In genomic region chr3:131526801-131527347, GRCh38 we compare ENCODE assay signal across 8 cellular contexts. TPM values are rescaled to one million over a fixed set of nuclear protein-coding genes. Genes with fewer than 3 reads are reported as not detected.
DNase-seq lines count a peak whose midpoint lies in the region; ATAC-seq, FAIRE-seq and TF ChIP-seq lines count a peak whose summit lies in the region.

No MANE protein-coding gene starts in this region.

- peak overlapping the region; percentile 43 for H2AFZ ChIP-seq in trophoblast cell (ENCODE audit: insufficient read depth, low read length, poor library complexity)

- H3K4ac ChIP-seq in trophoblast cell (ENCODE audit: low read depth, low read length): no peak overlapping the region

- DNase-seq in RPMI7951 (ENCODE audit: low read depth): peak; percentile 68
- peak in 1 of 2 donors; percentile 31 for DNase-seq in foreskin keratinocyte
- peak; percentile 51 to 57 for DNase-seq in trophoblast cell
- DNase-seq in DMS 273 treated with DMSO at 0.1 percent for 48 hours (lab: John Stamatoyannopoulos, UW): no peak
- no peak for DNase-seq in H54 (ENCODE audit: insufficient read length, low spot score)
- no peak for DNase-seq in NCI-H345 treated with DMSO at 0.1 percent for 48 hours (lab: John Stamatoyannopoulos, UW; ENCODE audit: unreplicated experiment)

- H4K12ac ChIP-seq in trophoblast cell (ENCODE audit: low read depth, low read length): no peak overlapping the region

- H2BK120ac ChIP-seq in trophoblast cell (ENCODE audit: insufficient read depth, low read length, poor library complexity): no peak overlapping the region

- H3K4me3 ChIP-seq in trophoblast cell (ENCODE audit: low read depth, low read length): peak overlapping the region; percentile 63

- H3K9me3 ChIP-seq in trophoblast cell (ENCODE audit: insufficient read depth, low read depth, low read length): no peaks in the 10 kb centered on the region

- H2AK5ac ChIP-seq in trophoblast cell (ENCODE audit: low read length): no peak overlapping the region

- H3K4me1 ChIP-seq in foreskin keratinocyte (no peaks in the 10 kb centered on the region), trophoblast cell (ENCODE audit: control insufficient read depth in 1 of 2, insufficient read depth in 2 of 2, low read length in 2 of 2) (peaks cover 0 to 3% of the 10 kb centered on the region in 2 experiments)

- no peaks in the 10 kb centered on the region for H3K79me1 ChIP-seq in trophoblast cell (ENCODE audit: low read length)

- no peak overlapping the region for H2BK12ac ChIP-seq in trophoblast cell (ENCODE audit: low read length)

- H2BK5ac ChIP-seq in trophoblast cell (ENCODE audit: low read depth, low read length, poor library complexity): no peak overlapping the region

- H3K79me2 ChIP-seq in trophoblast cell (ENCODE audit: control insufficient read depth, insufficient read depth, low read length, poor library complexity): no peaks in the 10 kb centered on the region

- H4K91ac ChIP-seq in trophoblast cell (ENCODE audit: low read depth, low read length): no peak overlapping the region

- TF ChIP-seq CTCF in GM12873 (IDR thresholded peaks at IDR 0.05; ENCODE audit: insufficient read depth, low read depth, low read length, missing control alignments): peak; percentile 34
- TF ChIP-seq CTCF in foreskin keratinocyte (conservative IDR thresholded peaks at IDR 0.05): peak; percentile 62

- no peak overlapping the region for H3K23ac ChIP-seq in trophoblast cell (ENCODE audit: low read length)

- H3K36me3 ChIP-seq in trophoblast cell (ENCODE audit: control insufficient read depth in 1 of 2, insufficient read depth in 2 of 2, low read length in 2 of 2): no peaks in the 10 kb centered on the region

- TF ChIP-seq POLR2A in H54 (IDR thresholded peaks at IDR 0.05; ENCODE audit: low read depth, low read length): no peak

- H3K18ac ChIP-seq in trophoblast cell (ENCODE audit: low read length): no peak overlapping the region

- no peak overlapping the region for H3K9ac ChIP-seq in trophoblast cell (ENCODE audit: low read length)

- no peak overlapping the region for H3K27ac ChIP-seq in foreskin keratinocyte
- H3K27ac ChIP-seq in trophoblast cell (ENCODE audit: low read depth, low read length): no peak overlapping the region

- no CpG with 5 or more reads among the region's 37 CpGs for WGBS in trophoblast cell (ENCODE audit: extremely low coverage, insufficient coverage, insufficient read length)

- peak overlapping the region; percentile 74 for H3K4me2 ChIP-seq in trophoblast cell (ENCODE audit: low read length)

- H3K14ac ChIP-seq in trophoblast cell (ENCODE audit: low read length): no peak overlapping the region

- H4K8ac ChIP-seq in trophoblast cell (ENCODE audit: low read depth, low read length): no peak overlapping the region

- no peak for FAIRE-seq in H54 (lab: Jason Lieb, UNC)

- ATAC-seq in foreskin keratinocyte (peak; percentile 95), GM19455 (IDR thresholded peaks at IDR 0.05; ENCODE audit: unreplicated experiment) (no peak)

- H3K27me3 ChIP-seq in foreskin keratinocyte (peaks cover 40% of the 10 kb centered on the region), trophoblast cell (ENCODE audit: insufficient read depth, low read length) (no peaks in the 10 kb centered on the region)

RNA-seq across cellular contexts. Expression of gene MRPL3, which starts 24.1 kb away (rescaled TPM):
- total RNA-seq in RPMI7951 (2014; rRNA removed; shearing (Covaris generic)): 194 and 195 TPM in 2 replicates
- total RNA-seq in foreskin keratinocyte: 141 and 157 TPM in 2 replicates
- 104 and 129 TPM in 2 replicates for polyA plus RNA-seq in foreskin keratinocyte
- 67.9 and 73.6 TPM in 2 replicates for polyA plus RNA-seq in trophoblast cell (2013)

Comparison
In these comparisons a context has a peak if more than half of its experiments do, and no peak if none do; other contexts are left out.
1. DNase-seq: peak in RPMI7951 (single experiment) and trophoblast cell (2 of 2); none in DMS 273 treated with DMSO at 0.1 percent for 48 hours (single experiment), H54 (single experiment) and NCI-H345 treated with DMSO at 0.1 percent for 48 hours (single experiment).